ENCODE assay signal across 26 cellular contexts in the genomic region with DNA sequence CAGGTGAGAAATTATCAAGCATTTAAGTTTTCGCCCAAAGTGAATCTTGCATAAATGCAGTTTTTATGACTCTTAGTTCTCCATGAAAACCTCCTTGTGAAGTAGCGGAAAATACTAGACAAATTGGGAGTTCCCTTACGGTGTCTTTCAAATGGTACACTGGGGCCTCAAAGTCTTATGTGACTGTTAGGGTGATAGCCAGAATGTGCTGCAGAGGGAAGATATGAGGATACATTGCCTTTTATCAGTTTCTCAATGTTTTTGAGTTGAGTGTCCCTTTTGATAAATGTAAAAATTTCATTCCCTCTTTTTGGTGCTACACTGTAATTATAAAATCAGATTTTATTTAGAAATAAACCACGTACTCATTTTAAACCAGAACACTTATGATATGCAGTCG. TPM values are rescaled to one million over a fixed set of nuclear protein-coding genes. Genes with fewer than 3 reads are reported as not detected.
DNase-seq lines count a peak whose midpoint lies in the region; ATAC-seq, FAIRE-seq and TF ChIP-seq lines count a peak whose summit lies in the region.
"Had no signal": no experiment of that assay in that cellular context is flagged by ENCODE, and none has a peak within 500 bp of the region (broad histone marks: within the 10 kb centered on the region; RNA-seq: fewer than 3 reads in every experiment).

No MANE protein-coding gene starts in this region.

- H3K27ac Mint-ChIP-seq in activated T-cell treated with anti-CD3 and anti-CD28 coated beads, Interleukin-2, amount 50 U/mL, for 72 hours = peak overlapping the region; percentile 96
- peak overlapping the region; percentile 87 for H3K27ac Mint-ChIP-seq in T-helper 17 cell
- H3K27ac Mint-ChIP-seq in astrocyte (ENCODE audit: unreplicated experiment) = no peak overlapping the region
- H3K27ac Mint-ChIP-seq in stimulated activated naive CD8-positive, alpha-beta T cell treated with anti-CD3 and anti-CD28 coated beads, Interleukin-15, Interleukin-2, amounts not matched to agents 100 ng/mL and 50 ng/mL, for 24 hours = peak overlapping the region; percentile 95
- H3K27ac Mint-ChIP-seq: GM23338, IgD-negative memory B cell, mesothelial cell of epicardium had no signal

- no peak overlapping the region for H3K27ac ChIP-seq in astrocyte (ENCODE audit: low read depth, low read length)
- H3K27ac ChIP-seq in gastrocnemius medialis = no peak overlapping the region
- H3K27ac ChIP-seq: BLaER1 treated with 17β-estradiol and CSF1 and Interleukin-3, amounts not matched to agents 10 nM and 100 nM; brain microvascular endothelial cell; left lung; neural progenitor cell; sigmoid colon; tibial artery had no signal

- no peak for DNase-seq in activated T-cell treated with anti-CD3 and anti-CD28 coated beads, Interleukin-2, amount 50 U/mL, for 72 hours
- DNase-seq in activated T-cell treated with anti-CD3 and anti-CD28 coated beads, Interleukin-2, amount 50 U/mL, for 1 hour = no peak
- DNase-seq in T-helper 17 cell (no peak), astrocyte (ENCODE audit: low read depth) (no peak), GDM1 (lab: John Stamatoyannopoulos, UW) (no peak), gastrocnemius medialis (no peak)
- no peak for DNase-seq in stimulated activated naive CD4-positive, alpha-beta T cell (lab: John Stamatoyannopoulos, UW)
- DNase-seq: ACHN, brain microvascular endothelial cell, DMS 273 treated with DMSO at 0.1 percent for 48 hours, heart left ventricle, left lung, NCI-H1694 treated with DMSO at 0.1 percent for 48 hours, NCI-H2227 treated with DMSO at 0.1 percent for 48 hours, NCI-H82, sigmoid colon, tibial artery had no signal

- H3K36me3 Mint-ChIP-seq in activated T-cell treated with anti-CD3 and anti-CD28 coated beads, Interleukin-2, amount 50 U/mL, for 72 hours (ENCODE audit: insufficient read depth in 2 of 2) = peaks cover 4% of the 10 kb centered on the region in 2 donors
- no peaks in the 10 kb centered on the region for H3K36me3 Mint-ChIP-seq in T-helper 17 cell (ENCODE audit: low read depth)
- H3K36me3 Mint-ChIP-seq in astrocyte (ENCODE audit: low read depth, unreplicated experiment) = no peaks in the 10 kb centered on the region
- H3K36me3 Mint-ChIP-seq in stimulated activated naive CD8-positive, alpha-beta T cell treated with anti-CD3 and anti-CD28 coated beads, Interleukin-15, Interleukin-2, amounts not matched to agents 100 ng/mL and 50 ng/mL, for 24 hours (ENCODE audit: low read depth) = no peaks in the 10 kb centered on the region
- H3K36me3 Mint-ChIP-seq: IgD-negative memory B cell, mesothelial cell of epicardium, neural progenitor cell had no signal

- intact Hi-C loops in gastrocnemius medialis (cut with DNase I; ENCODE audit: low total_unique reads) = no loop called here

- H3K4me1 Mint-ChIP-seq in activated T-cell treated with anti-CD3 and anti-CD28 coated beads, Interleukin-2, amount 50 U/mL, for 72 hours (ENCODE audit: low read depth) = peaks cover 36% of the 10 kb centered on the region
- peaks cover 25% of the 10 kb centered on the region for H3K4me1 Mint-ChIP-seq in T-helper 17 cell
- peaks cover 4% of the 10 kb centered on the region for H3K4me1 Mint-ChIP-seq in astrocyte (ENCODE audit: low read depth, unreplicated experiment)
- H3K4me1 Mint-ChIP-seq in stimulated activated naive CD8-positive, alpha-beta T cell treated with anti-CD3 and anti-CD28 coated beads, Interleukin-15, Interleukin-2, amounts not matched to agents 100 ng/mL and 50 ng/mL, for 24 hours (ENCODE audit: low read depth) = peaks cover 41% of the 10 kb centered on the region

- TF ChIP-seq POLR2A in gastrocnemius medialis (IDR thresholded peaks at IDR 0.05) = no peak

- no peaks in the 10 kb centered on the region for H3K9me3 ChIP-seq in T-helper 17 cell (ENCODE audit: control insufficient read depth, low read length, poor library complexity, severe bottlenecking)
- H3K9me3 ChIP-seq in astrocyte (ENCODE audit: insufficient read depth, low read depth, low read length) = no peaks in the 10 kb centered on the region
- no peaks in the 10 kb centered on the region for H3K9me3 ChIP-seq in gastrocnemius medialis
- H3K9me3 ChIP-seq: BLaER1 treated with 17β-estradiol and CSF1 and Interleukin-3, amounts not matched to agents 10 nM and 100 nM; heart left ventricle; left lung; sigmoid colon; tibial artery had no signal

- H3K4me1 ChIP-seq in astrocyte (ENCODE audit: insufficient read depth, low read length) (no peaks in the 10 kb centered on the region), gastrocnemius medialis (no peaks in the 10 kb centered on the region)
- H3K4me1 ChIP-seq: heart left ventricle, left lung, sigmoid colon, tibial artery had no signal

- H3K9me3 Mint-ChIP-seq in activated T-cell treated with anti-CD3 and anti-CD28 coated beads, Interleukin-2, amount 50 U/mL, for 72 hours = no peaks in the 10 kb centered on the region
- no peaks in the 10 kb centered on the region for H3K9me3 Mint-ChIP-seq in astrocyte (ENCODE audit: unreplicated experiment)
- no peaks in the 10 kb centered on the region for H3K9me3 Mint-ChIP-seq in stimulated activated naive CD8-positive, alpha-beta T cell treated with anti-CD3 and anti-CD28 coated beads, Interleukin-15, Interleukin-2, amounts not matched to agents 100 ng/mL and 50 ng/mL, for 24 hours
- H3K9me3 Mint-ChIP-seq: GM23338, IgD-negative memory B cell, mesothelial cell of epicardium, neural progenitor cell had no signal

- no peak overlapping the region for H3K4me3 ChIP-seq in astrocyte (ENCODE audit: insufficient read depth, low read depth, low read length)
- no peak overlapping the region for H3K4me3 ChIP-seq in gastrocnemius medialis
- H3K4me3 ChIP-seq: BLaER1 treated with 17β-estradiol and CSF1 and Interleukin-3, amounts not matched to agents 10 nM and 100 nM; GM23338; left lung; neural progenitor cell; sigmoid colon; tibial artery had no signal

- H3K27me3 Mint-ChIP-seq in activated T-cell treated with anti-CD3 and anti-CD28 coated beads, Interleukin-2, amount 50 U/mL, for 72 hours (ENCODE audit: low read depth) = peaks cover 4% of the 10 kb centered on the region
- H3K27me3 Mint-ChIP-seq in T-helper 17 cell (no peaks in the 10 kb centered on the region), astrocyte (ENCODE audit: low read depth, unreplicated experiment) (peaks cover 1% of the 10 kb centered on the region)
- no peaks in the 10 kb centered on the region for H3K27me3 Mint-ChIP-seq in stimulated activated naive CD8-positive, alpha-beta T cell treated with anti-CD3 and anti-CD28 coated beads, Interleukin-15, Interleukin-2, amounts not matched to agents 100 ng/mL and 50 ng/mL, for 24 hours
- H3K27me3 Mint-ChIP-seq: IgD-negative memory B cell had no signal

- H3K27me3 ChIP-seq in astrocyte (ENCODE audit: insufficient read depth, low read length) = no peaks in the 10 kb centered on the region
- H3K27me3 ChIP-seq in gastrocnemius medialis = no peaks in the 10 kb centered on the region
- H3K27me3 ChIP-seq: brain microvascular endothelial cell, heart left ventricle, left lung, neural progenitor cell, sigmoid colon, tibial artery had no signal

- H3K4me3 Mint-ChIP-seq in activated T-cell treated with anti-CD3 and anti-CD28 coated beads, Interleukin-2, amount 50 U/mL, for 72 hours = peak overlapping the region; percentile 91 to 96
- H3K4me3 Mint-ChIP-seq in T-helper 17 cell = peak overlapping the region; percentile 92
- H3K4me3 Mint-ChIP-seq in astrocyte (ENCODE audit: unreplicated experiment) = no peak overlapping the region
- H3K4me3 Mint-ChIP-seq in stimulated activated naive CD8-positive, alpha-beta T cell treated with anti-CD3 and anti-CD28 coated beads, Interleukin-15, Interleukin-2, amounts not matched to agents 100 ng/mL and 50 ng/mL, for 24 hours = peak overlapping the region; percentile 93
- H3K4me3 Mint-ChIP-seq: GM23338, mesothelial cell of epicardium, neural progenitor cell had no signal

- H2AFZ ChIP-seq in astrocyte (ENCODE audit: low read depth, low read length) = no peak overlapping the region

- H3K4me2 ChIP-seq in astrocyte (ENCODE audit: low read length) = no peak overlapping the region
- H3K4me2 ChIP-seq: BLaER1 treated with 17β-estradiol and CSF1 and Interleukin-3, amounts not matched to agents 10 nM and 100 nM; GM23338; neural progenitor cell had no signal

- H3K36me3 ChIP-seq in astrocyte (ENCODE audit: insufficient read depth, low read length) = no peaks in the 10 kb centered on the region
- no peaks in the 10 kb centered on the region for H3K36me3 ChIP-seq in gastrocnemius medialis
- H3K36me3 ChIP-seq: BLaER1 treated with 17β-estradiol and CSF1 and Interleukin-3, amounts not matched to agents 10 nM and 100 nM; brain microvascular endothelial cell; heart left ventricle; left lung; neural progenitor cell; sigmoid colon; tibial artery had no signal

- no peaks in the 10 kb centered on the region for H4K20me1 ChIP-seq in astrocyte (ENCODE audit: insufficient read depth, low read length)

- TF ChIP-seq CTCF in astrocyte (IDR thresholded peaks at IDR 0.05; ENCODE audit: insufficient read depth, low read depth, low read length) = no peak
- no peak for TF ChIP-seq CTCF in gastrocnemius medialis (IDR thresholded peaks at IDR 0.05 in 4 of 5, conservative IDR thresholded peaks at IDR 0.05 in 1 of 5)

- ATAC-seq in activated T-cell treated with anti-CD3 and anti-CD28 coated beads, Interleukin-2, amount 50 U/mL, for 72 hours (replicated peaks in 1 of 2) = peak; percentile 33 to 34
- no peak for ATAC-seq in T-helper 17 cell
- ATAC-seq in gastrocnemius medialis = no peak
- ATAC-seq: heart left ventricle, left lung had no signal

- FAIRE-seq in astrocyte (lab: Jason Lieb, UNC) = peak; percentile 75

- in situ Hi-C loops in gastrocnemius medialis (cut with MboI; ENCODE audit: low sequenced_read_pairs in 4 of 4) = no loop called here

- H3K9ac ChIP-seq in astrocyte (ENCODE audit: low read length) = no peak overlapping the region
- H3K9ac ChIP-seq: BLaER1 treated with 17β-estradiol and CSF1 and Interleukin-3, amounts not matched to agents 10 nM and 100 nM; neural progenitor cell had no signal

- no peaks in the 10 kb centered on the region for H3K79me2 ChIP-seq in astrocyte (ENCODE audit: insufficient read depth, low read length)

RNA-seq across cellular contexts. Expression of a gene that starts 2.7 kb away (rescaled TPM):
- total RNA-seq in activated T-cell treated with anti-CD3 and anti-CD28 coated beads, Interleukin-2, amount 50 U/mL, for 72 hours = 10 to 100 TPM; 40.7 to 47.1 TPM
- total RNA-seq in T-helper 17 cell = 10 to 100 TPM; 25.8 to 29.1 TPM
- not detected in 2 replicates for total RNA-seq in astrocyte
- total RNA-seq in gastrocnemius medialis = not detected
- total RNA-seq: G401, GM23338, mesothelial cell of epicardium had no signal

RNA-seq across cellular contexts. Expression of a gene that starts 16.6 kb away (rescaled TPM):
- not detected for total RNA-seq in activated T-cell treated with anti-CD3 and anti-CD28 coated beads, Interleukin-2, amount 50 U/mL, for 72 hours
- total RNA-seq in T-helper 17 cell = not detected
- not detected in 2 replicates for total RNA-seq in astrocyte
- not detected for total RNA-seq in gastrocnemius medialis
- total RNA-seq: G401; GM23338; heart left ventricle; left lung; mesothelial cell of epicardium; posterior vena cava; sigmoid colon; T-helper 1 cell treated with Interleukin-12 subunit alpha and Interleukin-12 subunit beta and Interleukin-4 antibody, amounts not matched to agents 30 ng/mL and 1 ng/mL, for 36 hours had no signal

Comparison
In these comparisons a context has a peak if more than half of its experiments do, and no peak if none do; other contexts are left out.
1. ATAC-seq: peak in activated T-cell treated with anti-CD3 and anti-CD28 coated beads, Interleukin-2, amount 50 U/mL, for 72 hours (2 of 2); none in T-helper 17 cell (single experiment) and gastrocnemius medialis (0 of 2).
2. RNA of a gene that starts 2.7 kb away (total RNA-seq): 40.7 to 47.1 TPM in activated T-cell treated with anti-CD3 and anti-CD28 coated beads, Interleukin-2, amount 50 U/mL, for 72 hours and 25.8 to 29.1 TPM in T-helper 17 cell; not detected in astrocyte and not detected in gastrocnemius medialis; every median in the first group is over 10 times any median in the second.